ENCODE assay signal across 16 cellular contexts in the genomic region with DNA sequence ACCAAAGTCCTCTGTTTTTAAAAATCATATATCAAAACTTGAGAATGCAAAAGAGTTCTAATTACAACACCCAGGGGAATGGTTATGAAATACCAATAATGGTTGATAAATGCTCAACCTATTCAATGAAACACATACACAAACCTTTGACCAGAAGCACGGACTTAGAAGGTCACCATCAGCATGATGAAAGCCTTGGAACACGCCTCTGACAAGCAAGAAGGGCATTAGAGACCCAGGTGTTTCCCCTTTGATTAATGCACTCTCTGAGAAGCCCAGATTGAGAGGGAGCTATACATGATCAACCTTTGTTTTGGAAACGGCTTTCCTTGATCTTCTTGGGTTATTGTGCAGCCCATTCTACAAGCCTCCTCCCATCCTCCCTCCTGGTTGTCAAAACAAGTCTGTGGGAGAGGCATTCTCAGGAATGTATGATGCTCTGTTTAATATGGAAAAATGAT.
"Had no signal": no experiment of that assay in that cellular context is flagged by ENCODE, and none has a peak within 500 bp of the region (broad histone marks: within the 10 kb centered on the region; RNA-seq: fewer than 3 reads in every experiment).

No MANE protein-coding gene starts in this region.

- ATAC-seq: effector memory CD8-positive, alpha-beta T cell; stimulated activated memory B cell treated with anti-CD40 and anti-IgM and Interleukin-4, amounts not matched to agents 10 μg/mL and 1 μg/mL and 100 μg/mL, for 72 hours; T-helper 17 cell had no signal

- DNase-seq: activated B cell treated with CpG ODN at 0.5 μM for 24 hours; activated CD4-positive, alpha-beta T cell treated with anti-CD3 and anti-CD28 coated beads, Interleukin-2, amount 10 ng/mL, durations not matched to agents 24 days and 14 days; activated naive CD4-positive, alpha-beta T cell treated with anti-CD3 and anti-CD28 coated beads for 36 hours; adrenal gland; effector memory CD8-positive, alpha-beta T cell; immature natural killer cell; left colon; mesendoderm; spleen; stimulated activated CD4-positive, alpha-beta T cell treated with anti-CD3 and anti-CD28 coated beads, Interleukin-1b, Interleukin-23, amount 100 ng/mL, for 48 hours; T-helper 17 cell; trophoblast cell had no signal

- H2AFZ ChIP-seq: parathyroid adenoma had no signal

- H3K27ac Mint-ChIP-seq: activated B cell treated with CpG ODN at 0.5 μM for 24 hours; activated CD4-positive, alpha-beta T cell treated with anti-CD3 and anti-CD28 coated beads, Interleukin-2, amount 10 ng/mL, durations not matched to agents 24 days and 14 days; activated naive CD4-positive, alpha-beta T cell treated with anti-CD3 and anti-CD28 coated beads for 36 hours; effector memory CD8-positive, alpha-beta T cell; stimulated activated memory B cell treated with anti-CD40 and anti-IgM and Interleukin-4, amounts not matched to agents 10 μg/mL and 1 μg/mL and 100 μg/mL, for 72 hours; T-helper 17 cell had no signal

- H3K27ac ChIP-seq: adrenal gland, parathyroid adenoma had no signal

- H3K79me2 ChIP-seq: parathyroid adenoma had no signal

- H3K9me3 ChIP-seq: adrenal gland had no signal

- H3K36me3 Mint-ChIP-seq: stimulated activated memory B cell treated with anti-CD40 and anti-IgM and Interleukin-4, amounts not matched to agents 10 μg/mL and 1 μg/mL and 100 μg/mL, for 72 hours had no signal

- H3K4me3 ChIP-seq: adrenal gland, spleen had no signal

- H3K36me3 ChIP-seq: adrenal gland, spleen had no signal

- H3K27me3 Mint-ChIP-seq: activated B cell treated with CpG ODN at 0.5 μM for 24 hours; brain; effector memory CD8-positive, alpha-beta T cell; stimulated activated memory B cell treated with anti-CD40 and anti-IgM and Interleukin-4, amounts not matched to agents 10 μg/mL and 1 μg/mL and 100 μg/mL, for 72 hours; T-helper 17 cell had no signal

- H3K4me1 ChIP-seq: adrenal gland, parathyroid adenoma had no signal

- H3K4me3 Mint-ChIP-seq: activated B cell treated with CpG ODN at 0.5 μM for 24 hours; activated CD4-positive, alpha-beta T cell treated with anti-CD3 and anti-CD28 coated beads, Interleukin-2, amount 10 ng/mL, durations not matched to agents 24 days and 14 days; activated naive CD4-positive, alpha-beta T cell treated with anti-CD3 and anti-CD28 coated beads for 36 hours; brain; effector memory CD8-positive, alpha-beta T cell; immature natural killer cell; neural crest cell; stimulated activated memory B cell treated with anti-CD40 and anti-IgM and Interleukin-4, amounts not matched to agents 10 μg/mL and 1 μg/mL and 100 μg/mL, for 72 hours; T-helper 17 cell had no signal

- H3K9ac ChIP-seq: parathyroid adenoma had no signal

- H3K27me3 ChIP-seq: adrenal gland, spleen had no signal
